Comparison of ENCODE assay signal across 25 cellular contexts in the genomic region with DNA sequence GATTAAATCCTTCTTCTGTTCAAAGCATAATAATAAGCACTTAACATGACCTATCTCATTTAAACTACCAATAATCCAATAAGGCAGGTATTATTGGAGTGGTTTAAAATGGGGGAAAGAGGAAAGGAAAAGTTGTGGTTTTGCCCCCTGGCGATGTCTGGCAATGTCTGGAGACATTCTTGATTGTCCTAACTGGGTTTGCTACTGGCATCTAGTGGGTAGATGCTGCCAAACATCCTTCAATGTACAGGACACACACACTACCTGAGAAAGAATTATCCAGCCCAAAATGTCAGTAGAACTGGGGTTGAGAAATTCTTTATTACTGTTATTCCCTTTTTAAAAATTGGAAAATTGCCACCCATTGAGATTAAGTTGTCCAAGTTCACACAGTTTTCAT. TPM values are rescaled to one million over a fixed set of nuclear protein-coding genes. Genes with fewer than 3 reads are reported as not detected.
DNase-seq lines count a peak whose midpoint lies in the region; ATAC-seq, FAIRE-seq and TF ChIP-seq lines count a peak whose summit lies in the region.
"Had no signal": no experiment of that assay in that cellular context is flagged by ENCODE, and none has a peak within 500 bp of the region (broad histone marks: within the 10 kb centered on the region; RNA-seq: fewer than 3 reads in every experiment).

No MANE protein-coding gene starts in this region.

- CTCF ChIA-PET in SK-N-SH (lab: Yijun Ruan, JAX), result interaction anchor here (1.2 kb wide), 1 partner anchor 13 kb away, joined by 3 read pairs; no protein-coding TSS in a partner anchor

- no peaks in the 10 kb centered on the region for H3K9me3 Mint-ChIP-seq in stimulated activated memory B cell treated with anti-CD40 and anti-IgM and Interleukin-4, amounts not matched to agents 10 μg/mL and 1 μg/mL and 100 μg/mL, for 72 hours
- H3K9me3 Mint-ChIP-seq: CD4-positive, alpha-beta T cell had no signal

- H3K9ac ChIP-seq in SK-N-SH, result no peak overlapping the region
- H3K9ac ChIP-seq: KMS-11 had no signal

- TF ChIP-seq CTCF in SK-N-SH (IDR thresholded peaks at IDR 0.05) (no peak), foreskin keratinocyte (conservative IDR thresholded peaks at IDR 0.05) (peak; percentile 25)

- WGBS in SK-N-SH (ENCODE audit: low lambda C conversion rate), result 17% methylated on average over 1 of the region's 1 CpG

- no peak overlapping the region for H3K27ac Mint-ChIP-seq in stimulated activated memory B cell treated with anti-CD40 and anti-IgM and Interleukin-4, amounts not matched to agents 10 μg/mL and 1 μg/mL and 100 μg/mL, for 72 hours
- H3K27ac Mint-ChIP-seq: CD4-positive, alpha-beta T cell had no signal

- no peaks in the 10 kb centered on the region for H3K36me3 ChIP-seq in SK-N-SH (replicated peaks in 1 of 2; ENCODE audit: control insufficient read depth in 1 of 2, insufficient read depth in 2 of 2, low read length in 1 of 2)
- H3K36me3 ChIP-seq: SJCRH30 had no signal

- H4K20me1 ChIP-seq in SK-N-SH (ENCODE audit: insufficient read depth), result no peaks in the 10 kb centered on the region

- FAIRE-seq in HTR-8/SVneo (lab: Jason Lieb, UNC), result peak; percentile 74
- FAIRE-seq: GM12891 had no signal

- no peaks in the 10 kb centered on the region for H3K36me3 Mint-ChIP-seq in stimulated activated memory B cell treated with anti-CD40 and anti-IgM and Interleukin-4, amounts not matched to agents 10 μg/mL and 1 μg/mL and 100 μg/mL, for 72 hours

- no peaks in the 10 kb centered on the region for H3K79me2 ChIP-seq in SK-N-SH (ENCODE audit: insufficient read depth)

- POLR2A ChIA-PET in SK-N-SH (lab: Yijun Ruan, JAX), result no interaction called here

- H3K27me3 Mint-ChIP-seq in stimulated activated memory B cell treated with anti-CD40 and anti-IgM and Interleukin-4, amounts not matched to agents 10 μg/mL and 1 μg/mL and 100 μg/mL, for 72 hours, result peaks cover 40% of the 10 kb centered on the region

- H3K4me1 ChIP-seq in SK-N-SH (ENCODE audit: control insufficient read depth in 1 of 2, insufficient read depth in 2 of 2, low read depth in 1 of 2, low read length in 1 of 2), result peaks cover 0 to 14% of the 10 kb centered on the region in 2 experiments; a peak in 1 of 4 replicates
- H3K4me1 ChIP-seq in foreskin keratinocyte, result no peaks in the 10 kb centered on the region
- H3K4me1 ChIP-seq: Caco-2, SJCRH30 had no signal

- H3K4me1 Mint-ChIP-seq in stimulated activated memory B cell treated with anti-CD40 and anti-IgM and Interleukin-4, amounts not matched to agents 10 μg/mL and 1 μg/mL and 100 μg/mL, for 72 hours, result peaks cover 6% of the 10 kb centered on the region

- no peaks in the 10 kb centered on the region for H3K9me2 ChIP-seq in SK-N-SH

- H3K27ac ChIP-seq in SK-N-SH (ENCODE audit: low read depth in 2 of 2, low read length in 1 of 2) (no peak overlapping the region), foreskin keratinocyte (no peak overlapping the region)
- H3K27ac ChIP-seq: KMS-11, SJCRH30 had no signal

- no peak for ATAC-seq in SK-N-SH treated with all-trans-retinoic acid at 6 μM for 48 hours
- no peak for ATAC-seq in foreskin keratinocyte
- no peak for ATAC-seq in stimulated activated memory B cell treated with anti-CD40 and anti-IgM and Interleukin-4, amounts not matched to agents 10 μg/mL and 1 μg/mL and 100 μg/mL, for 72 hours

- H3K4me2 ChIP-seq in SK-N-SH, result no peak overlapping the region
- H3K4me2 ChIP-seq: KMS-11 had no signal

- H3K4me3 ChIP-seq in SK-N-SH (ENCODE audit: low read depth in 2 of 2, low read length in 1 of 2), result no peak overlapping the region
- H3K4me3 ChIP-seq: SJCRH30 had no signal

- H2AFZ ChIP-seq in SK-N-SH (ENCODE audit: low read depth), result no peak overlapping the region

- H3K27me3 ChIP-seq in SK-N-SH (ENCODE audit: insufficient read depth) (no peaks in the 10 kb centered on the region), foreskin keratinocyte (no peaks in the 10 kb centered on the region)

- H3K4me3 Mint-ChIP-seq in stimulated activated memory B cell treated with anti-CD40 and anti-IgM and Interleukin-4, amounts not matched to agents 10 μg/mL and 1 μg/mL and 100 μg/mL, for 72 hours, result no peak overlapping the region
- H3K4me3 Mint-ChIP-seq: CD4-positive, alpha-beta T cell had no signal

- no peaks in the 10 kb centered on the region for H3F3A ChIP-seq in SK-N-SH (replicated peaks; ENCODE audit: insufficient read depth)

- TF ChIP-seq RAD21 in SK-N-SH (IDR thresholded peaks at IDR 0.05; ENCODE audit: low read length), result 0 out of 2 replicates have a peak, but pooled peaks have one; percentile 18

- H3K9me3 ChIP-seq in SK-N-SH, result no peaks in the 10 kb centered on the region
- H3K9me3 ChIP-seq: Caco-2 had no signal

- DNase-seq in SK-N-SH (no peak), HTR-8/SVneo (ENCODE audit: insufficient read length, low spot score) (no peak), RPMI7951 (ENCODE audit: low read depth) (peak; percentile 32), foreskin keratinocyte (no peak), NCI-H226 (no peak), DMS114 treated with DMSO at 0.1 percent for 48 hours (lab: John Stamatoyannopoulos, UW; ENCODE audit: unreplicated experiment) (no peak)
- DNase-seq: 8988T; CD4-positive, alpha-beta T cell; DMS153; GF-D8; H7; MM.1S; NCI-H1092; NCI-H146; NCI-H2029 treated with DMSO at 0.1 percent for 48 hours; NCI-H2171 treated with DMSO at 0.1 percent for 48 hours; NCI-H446 treated with DMSO at 0.1 percent for 48 hours; NK-92 treated with Interleukin-12 subunit alpha and Interleukin-12 subunit beta, amount 100 ng/mL, for 24 hours; SJCRH30; SW 1271 had no signal

- TF ChIP-seq EP300 in SK-N-SH (IDR thresholded peaks at IDR 0.05; ENCODE audit: borderline replicate concordance in 1 of 2, low read depth in 1 of 2, low read length in 1 of 2), result no peak

TF ChIP-seq in SK-N-SH, 30 proteins besides CTCF, POLR2A, EP300 and RAD21:
- TF ChIP-seq GATA2 (CRISPR knock-in tag; IDR thresholded peaks at IDR 0.05), result no peak
- no peak for TF ChIP-seq SIN3A (IDR thresholded peaks at IDR 0.05; ENCODE audit: borderline replicate concordance, low read depth, low read length)
- TF ChIP-seq, protein P1, sequence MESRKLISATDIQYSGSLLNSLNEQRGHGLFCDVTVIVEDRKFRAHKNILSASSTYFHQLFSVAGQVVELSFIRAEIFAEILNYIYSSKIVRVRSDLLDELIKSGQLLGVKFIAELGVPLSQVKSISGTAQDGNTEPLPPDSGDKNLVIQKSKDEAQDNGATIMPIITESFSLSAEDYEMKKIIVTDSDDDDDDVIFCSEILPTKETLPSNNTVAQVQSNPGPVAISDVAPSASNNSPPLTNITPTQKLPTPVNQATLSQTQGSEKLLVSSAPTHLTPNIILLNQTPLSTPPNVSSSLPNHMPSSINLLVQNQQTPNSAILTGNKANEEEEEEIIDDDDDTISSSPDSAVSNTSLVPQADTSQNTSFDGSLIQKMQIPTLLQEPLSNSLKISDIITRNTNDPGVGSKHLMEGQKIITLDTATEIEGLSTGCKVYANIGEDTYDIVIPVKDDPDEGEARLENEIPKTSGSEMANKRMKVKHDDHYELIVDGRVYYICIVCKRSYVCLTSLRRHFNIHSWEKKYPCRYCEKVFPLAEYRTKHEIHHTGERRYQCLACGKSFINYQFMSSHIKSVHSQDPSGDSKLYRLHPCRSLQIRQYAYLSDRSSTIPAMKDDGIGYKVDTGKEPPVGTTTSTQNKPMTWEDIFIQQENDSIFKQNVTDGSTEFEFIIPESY (IDR thresholded peaks at IDR 0.05; ENCODE audit: borderline replicate concordance, low read depth), result no peak
- no peak for TF ChIP-seq FOXM1 (IDR thresholded peaks at IDR 0.05; ENCODE audit: low read depth)
- TF ChIP-seq, protein P2, sequence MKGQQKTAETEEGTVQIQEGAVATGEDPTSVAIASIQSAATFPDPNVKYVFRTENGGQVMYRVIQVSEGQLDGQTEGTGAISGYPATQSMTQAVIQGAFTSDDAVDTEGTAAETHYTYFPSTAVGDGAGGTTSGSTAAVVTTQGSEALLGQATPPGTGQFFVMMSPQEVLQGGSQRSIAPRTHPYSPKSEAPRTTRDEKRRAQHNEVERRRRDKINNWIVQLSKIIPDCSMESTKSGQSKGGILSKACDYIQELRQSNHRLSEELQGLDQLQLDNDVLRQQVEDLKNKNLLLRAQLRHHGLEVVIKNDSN (IDR thresholded peaks at IDR 0.05; ENCODE audit: borderline replicate concordance, low read depth), result no peak
- TF ChIP-seq JUND (IDR thresholded peaks at IDR 0.05), result no peak

TF ChIP-seq in SK-N-SH treated with all-trans-retinoic acid at 6 μM for 48 hours, 23 proteins besides CTCF, POLR2A, EP300 and RAD21 (continues in another document):
- TF ChIP-seq CSDC2 (CRISPR knock-in tag; IDR thresholded peaks at IDR 0.05), result no peak
- TF ChIP-seq, protein P3, sequence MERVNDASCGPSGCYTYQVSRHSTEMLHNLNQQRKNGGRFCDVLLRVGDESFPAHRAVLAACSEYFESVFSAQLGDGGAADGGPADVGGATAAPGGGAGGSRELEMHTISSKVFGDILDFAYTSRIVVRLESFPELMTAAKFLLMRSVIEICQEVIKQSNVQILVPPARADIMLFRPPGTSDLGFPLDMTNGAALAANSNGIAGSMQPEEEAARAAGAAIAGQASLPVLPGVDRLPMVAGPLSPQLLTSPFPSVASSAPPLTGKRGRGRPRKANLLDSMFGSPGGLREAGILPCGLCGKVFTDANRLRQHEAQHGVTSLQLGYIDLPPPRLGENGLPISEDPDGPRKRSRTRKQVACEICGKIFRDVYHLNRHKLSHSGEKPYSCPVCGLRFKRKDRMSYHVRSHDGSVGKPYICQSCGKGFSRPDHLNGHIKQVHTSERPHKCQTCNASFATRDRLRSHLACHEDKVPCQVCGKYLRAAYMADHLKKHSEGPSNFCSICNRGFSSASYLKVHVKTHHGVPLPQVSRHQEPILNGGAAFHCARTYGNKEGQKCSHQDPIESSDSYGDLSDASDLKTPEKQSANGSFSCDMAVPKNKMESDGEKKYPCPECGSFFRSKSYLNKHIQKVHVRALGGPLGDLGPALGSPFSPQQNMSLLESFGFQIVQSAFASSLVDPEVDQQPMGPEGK (CRISPR knock-in tag; IDR thresholded peaks at IDR 0.05; ENCODE audit: borderline replicate concordance), result no peak
- TF ChIP-seq ZFP30 (CRISPR knock-in tag; IDR thresholded peaks at IDR 0.05), result no peak
- TF ChIP-seq ZNF8 (CRISPR knock-in tag; IDR thresholded peaks at IDR 0.05), result no peak
- TF ChIP-seq GLIS3 (CRISPR knock-in tag; IDR thresholded peaks at IDR 0.05), result no peak

RNA-seq across cellular contexts. Expression of a gene that starts 25.2 kb away (rescaled TPM):
- 92.6 and 126 TPM in 2 replicates for polyA plus RNA-seq in SK-N-SH (2012; rRNA removed)
- 97.0 and 98.6 TPM in 2 replicates for polyA plus RNA-seq in SK-N-SH (2012; cell fraction: cytosol; rRNA removed)
- 193 and 328 TPM in 2 replicates for polyA plus RNA-seq in SK-N-SH (2012; cell fraction: nucleus; rRNA removed)
- 43.3 and 51.2 TPM in 2 replicates for total RNA-seq in RPMI7951 (2014; rRNA removed; shearing (Covaris generic))
- 75.7 and 82.6 TPM in 2 replicates for total RNA-seq in foreskin keratinocyte
- 56.8 and 65.6 TPM in 2 replicates for polyA plus RNA-seq in foreskin keratinocyte
